ENCODE assay signal across 18 cellular contexts in the genomic region with DNA sequence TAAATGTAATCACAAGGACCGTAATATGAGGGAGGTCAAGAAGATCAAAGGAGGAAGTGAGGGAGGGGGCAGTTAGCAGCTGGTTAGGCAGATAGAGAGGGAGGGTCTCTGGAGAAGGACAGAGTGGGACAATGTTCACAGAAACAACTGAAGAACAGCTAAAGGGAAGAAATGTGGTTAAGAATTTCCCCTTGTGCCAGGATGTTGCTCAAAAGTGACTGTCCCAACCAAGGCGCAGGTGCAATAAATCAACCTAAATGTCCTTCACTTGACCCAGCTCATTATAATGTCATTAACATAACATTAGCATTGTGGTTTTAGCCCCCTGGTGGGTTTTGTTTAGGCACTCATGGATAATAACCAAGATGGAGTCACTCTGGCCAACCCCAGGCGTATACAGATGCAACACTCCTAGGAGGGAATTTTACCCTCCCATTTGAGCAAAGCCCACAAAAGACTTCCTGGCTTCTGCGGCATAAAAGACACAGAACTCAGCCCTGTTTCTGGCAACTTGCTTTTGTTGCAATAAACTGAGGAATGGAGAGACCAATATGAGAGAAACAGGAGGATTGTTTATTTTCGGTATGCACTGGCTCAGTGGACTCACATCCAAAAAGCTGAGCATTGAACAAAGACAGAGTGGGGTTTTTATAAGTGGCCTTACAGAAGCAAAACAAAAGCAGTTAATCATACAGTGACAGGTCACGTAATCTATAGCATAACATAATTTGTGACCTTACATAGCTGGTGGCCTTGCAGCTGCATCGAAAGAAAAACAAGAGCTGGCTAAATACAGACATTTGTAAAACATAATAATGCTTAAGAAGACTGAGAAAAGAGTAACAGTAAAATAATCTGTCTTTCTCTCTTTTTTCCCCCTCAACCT. TPM values are rescaled to one million over a fixed set of nuclear protein-coding genes. Genes with fewer than 3 reads are reported as not detected.
DNase-seq lines count a peak whose midpoint lies in the region; ATAC-seq, FAIRE-seq and TF ChIP-seq lines count a peak whose summit lies in the region.
"Had no signal": no experiment of that assay in that cellular context is flagged by ENCODE, and none has a peak within 500 bp of the region (broad histone marks: within the 10 kb centered on the region; RNA-seq: fewer than 3 reads in every experiment).

No MANE protein-coding gene starts in this region.

- H3K4me3 Mint-ChIP-seq in nephron: no peak overlapping the region
- H3K4me3 Mint-ChIP-seq: immature natural killer cell had no signal

- H3K9me3 Mint-ChIP-seq in activated naive CD4-positive, alpha-beta T cell treated with anti-CD3 and anti-CD28 coated beads, Interleukin-2, amount 50 U/mL, for 72 hours: peaks cover 9 to 13% of the 10 kb centered on the region in 2 donors
- H3K9me3 Mint-ChIP-seq in nephron: peaks cover 3% of the 10 kb centered on the region

- peak in 1 of 2 donors; percentile 66 for ATAC-seq in activated naive CD4-positive, alpha-beta T cell treated with anti-CD3 and anti-CD28 coated beads, Interleukin-2, amount 50 U/mL, for 72 hours

- no peaks in the 10 kb centered on the region for H3K27me3 Mint-ChIP-seq in nephron (ENCODE audit: low read depth)

- peaks cover 0 to 9% of the 10 kb centered on the region in 2 donors for H3K36me3 Mint-ChIP-seq in activated naive CD4-positive, alpha-beta T cell treated with anti-CD3 and anti-CD28 coated beads, Interleukin-2, amount 50 U/mL, for 72 hours
- no peaks in the 10 kb centered on the region for H3K36me3 Mint-ChIP-seq in nephron (ENCODE audit: low read depth)
- H3K36me3 Mint-ChIP-seq: immature natural killer cell had no signal

- DNase-seq in SIG-M5 treated with dmso at 0.1 percent for 504 hours (lab: John Stamatoyannopoulos, UW; ENCODE audit: unreplicated experiment) (peak; percentile 67), SIG-M5 (lab: John Stamatoyannopoulos, UW) (no peak), MV-4-11 (lab: John Stamatoyannopoulos, UW) (peak; percentile 73), lower leg skin (ENCODE audit: low spot score in 2 of 2) (no peak), DMS153 (lab: John Stamatoyannopoulos, UW) (no peak), frontal cortex (ENCODE audit: low spot score in 2 of 2) (no peak)
- no peak for DNase-seq in activated naive CD4-positive, alpha-beta T cell treated with anti-CD3 and anti-CD28 coated beads, Interleukin-2, amount 50 U/mL, for 72 hours (ENCODE audit: low spot score in 2 of 2)
- DNase-seq: DMS 273 treated with DMSO at 0.1 percent for 48 hours, immature natural killer cell, NCI-H1105, NCI-H774, SW 1271 had no signal

- intact Hi-C loops in lower leg skin (cut with DNase I; ENCODE audit: low total_unique reads): no loop called here

- TF ChIP-seq CTCF in nephron (IDR thresholded peaks at IDR 0.05; ENCODE audit: unreplicated experiment in 3 of 3) (no peak), lower leg skin (IDR thresholded peaks at IDR 0.05) (no peak)

- peaks cover 27% of the 10 kb centered on the region for H3K4me1 Mint-ChIP-seq in nephron

- TF ChIP-seq POLR2A in lower leg skin (IDR thresholded peaks at IDR 0.05): no peak

- peak overlapping the region; percentile 63 to 80 for H3K27ac Mint-ChIP-seq in activated naive CD4-positive, alpha-beta T cell treated with anti-CD3 and anti-CD28 coated beads, Interleukin-2, amount 50 U/mL, for 72 hours
- H3K27ac Mint-ChIP-seq in nephron: peak overlapping the region; percentile 82 to 96 (median 92)
- H3K27ac Mint-ChIP-seq: immature natural killer cell had no signal

- H3K4me3 ChIP-seq in lower leg skin (ENCODE audit: low read depth, poor library complexity, severe bottlenecking): no peak overlapping the region
- H3K4me3 ChIP-seq: esophagus muscularis mucosa, thoracic aorta had no signal

- no peak for FAIRE-seq in frontal cortex (lab: Jason Lieb, UNC)

- 73 to 76% methylated on average over 7 of the region's 7 CpGs for WGBS in lower leg skin, 2 donors

RNA-seq across cellular contexts. Expression of gene CA6, which starts 7.2 kb away (rescaled TPM):
- total RNA-seq in activated naive CD4-positive, alpha-beta T cell treated with anti-CD3 and anti-CD28 coated beads, Interleukin-2, amount 50 U/mL, for 72 hours: 1 to 10 TPM in 1 of 2 donors, under 1 TPM in 1; 0.66 to 1.7 TPM
- total RNA-seq in lower leg skin: 10 to 100 TPM; 17.4 to 38.0 (median 26.6) TPM
- total RNA-seq in frontal cortex: not detected
- total RNA-seq: A172, cardiac septum, esophagus muscularis mucosa, sciatic nerve, thoracic aorta had no signal

RNA-seq across cellular contexts. Expression of gene ENO1, which starts 60.0 kb away (rescaled TPM):
- 1,000 to 10,000 TPM; 1,473 to 3,739 TPM for total RNA-seq in activated naive CD4-positive, alpha-beta T cell treated with anti-CD3 and anti-CD28 coated beads, Interleukin-2, amount 50 U/mL, for 72 hours
- total RNA-seq in lower leg skin (100 to 1,000 TPM; 351 to 688 (median 453) TPM), frontal cortex (261 TPM)

Comparison
In these comparisons a context has a peak if more than half of its experiments do, and no peak if none do; other contexts are left out.
1. DNase-seq: peak in SIG-M5 treated with dmso at 0.1 percent for 504 hours (single experiment) and MV-4-11 (single experiment); none in SIG-M5 (single experiment), activated naive CD4-positive, alpha-beta T cell treated with anti-CD3 and anti-CD28 coated beads, Interleukin-2, amount 50 U/mL, for 72 hours (0 of 2), lower leg skin (0 of 2), DMS153 (single experiment) and frontal cortex (0 of 2).
2. RNA of gene CA6, which starts 7.2 kb away (total RNA-seq): 17.4 to 38.0 TPM in lower leg skin; 0.66 to 1.7 TPM in activated naive CD4-positive, alpha-beta T cell treated with anti-CD3 and anti-CD28 coated beads, Interleukin-2, amount 50 U/mL, for 72 hours and not detected in frontal cortex (single experiment); every median in the first group is over 4 times any median in the second.